ENCODE assay signal across 1 cellular context in the genomic region with DNA sequence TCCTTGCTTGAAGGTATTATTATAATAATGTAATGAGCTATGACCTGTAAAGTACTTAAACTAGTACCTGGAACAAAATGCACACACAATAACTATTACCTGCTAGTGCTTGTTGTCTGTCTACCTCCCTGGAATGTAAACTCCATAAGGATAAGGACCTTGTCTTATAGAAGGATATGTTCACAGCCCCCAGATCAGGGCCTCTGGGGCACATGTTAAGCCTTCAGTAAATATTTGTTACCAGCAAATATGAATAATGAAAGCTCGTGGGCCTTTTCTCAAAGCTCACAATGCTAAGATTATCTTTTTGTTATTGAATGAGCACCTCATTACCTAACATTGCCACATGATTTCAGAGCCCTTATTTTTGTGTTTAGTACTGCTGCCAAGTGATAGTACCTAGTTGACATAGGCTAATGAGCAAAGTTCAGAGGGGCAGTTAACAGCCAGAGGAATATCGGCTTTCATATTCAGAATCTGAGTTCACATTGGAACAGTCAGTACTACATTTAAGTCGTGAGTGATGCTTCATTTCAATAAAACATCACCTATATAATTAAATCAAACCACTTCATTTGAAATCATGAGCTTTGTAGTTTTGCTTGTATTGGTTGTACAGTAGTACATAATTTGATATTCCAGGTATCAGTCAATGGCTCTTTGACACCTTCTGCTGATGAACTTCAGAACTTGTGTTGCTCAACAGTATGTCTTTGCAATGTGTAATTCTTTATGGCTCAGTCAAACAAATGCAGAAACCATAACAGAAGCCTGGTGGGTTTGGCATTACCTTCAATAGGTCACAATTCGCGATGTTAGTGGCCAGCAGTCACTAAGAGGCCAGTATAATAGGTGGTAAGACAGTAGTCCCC.
TF ChIP-seq lines count a peak whose summit lies in the region.

No MANE protein-coding gene starts in this region.

TF ChIP-seq in HepG2, 621 proteins besides CTCF, POLR2A, EP300 and RAD21 (continued from another document and continues in another):
- TF ChIP-seq, protein P1, sequence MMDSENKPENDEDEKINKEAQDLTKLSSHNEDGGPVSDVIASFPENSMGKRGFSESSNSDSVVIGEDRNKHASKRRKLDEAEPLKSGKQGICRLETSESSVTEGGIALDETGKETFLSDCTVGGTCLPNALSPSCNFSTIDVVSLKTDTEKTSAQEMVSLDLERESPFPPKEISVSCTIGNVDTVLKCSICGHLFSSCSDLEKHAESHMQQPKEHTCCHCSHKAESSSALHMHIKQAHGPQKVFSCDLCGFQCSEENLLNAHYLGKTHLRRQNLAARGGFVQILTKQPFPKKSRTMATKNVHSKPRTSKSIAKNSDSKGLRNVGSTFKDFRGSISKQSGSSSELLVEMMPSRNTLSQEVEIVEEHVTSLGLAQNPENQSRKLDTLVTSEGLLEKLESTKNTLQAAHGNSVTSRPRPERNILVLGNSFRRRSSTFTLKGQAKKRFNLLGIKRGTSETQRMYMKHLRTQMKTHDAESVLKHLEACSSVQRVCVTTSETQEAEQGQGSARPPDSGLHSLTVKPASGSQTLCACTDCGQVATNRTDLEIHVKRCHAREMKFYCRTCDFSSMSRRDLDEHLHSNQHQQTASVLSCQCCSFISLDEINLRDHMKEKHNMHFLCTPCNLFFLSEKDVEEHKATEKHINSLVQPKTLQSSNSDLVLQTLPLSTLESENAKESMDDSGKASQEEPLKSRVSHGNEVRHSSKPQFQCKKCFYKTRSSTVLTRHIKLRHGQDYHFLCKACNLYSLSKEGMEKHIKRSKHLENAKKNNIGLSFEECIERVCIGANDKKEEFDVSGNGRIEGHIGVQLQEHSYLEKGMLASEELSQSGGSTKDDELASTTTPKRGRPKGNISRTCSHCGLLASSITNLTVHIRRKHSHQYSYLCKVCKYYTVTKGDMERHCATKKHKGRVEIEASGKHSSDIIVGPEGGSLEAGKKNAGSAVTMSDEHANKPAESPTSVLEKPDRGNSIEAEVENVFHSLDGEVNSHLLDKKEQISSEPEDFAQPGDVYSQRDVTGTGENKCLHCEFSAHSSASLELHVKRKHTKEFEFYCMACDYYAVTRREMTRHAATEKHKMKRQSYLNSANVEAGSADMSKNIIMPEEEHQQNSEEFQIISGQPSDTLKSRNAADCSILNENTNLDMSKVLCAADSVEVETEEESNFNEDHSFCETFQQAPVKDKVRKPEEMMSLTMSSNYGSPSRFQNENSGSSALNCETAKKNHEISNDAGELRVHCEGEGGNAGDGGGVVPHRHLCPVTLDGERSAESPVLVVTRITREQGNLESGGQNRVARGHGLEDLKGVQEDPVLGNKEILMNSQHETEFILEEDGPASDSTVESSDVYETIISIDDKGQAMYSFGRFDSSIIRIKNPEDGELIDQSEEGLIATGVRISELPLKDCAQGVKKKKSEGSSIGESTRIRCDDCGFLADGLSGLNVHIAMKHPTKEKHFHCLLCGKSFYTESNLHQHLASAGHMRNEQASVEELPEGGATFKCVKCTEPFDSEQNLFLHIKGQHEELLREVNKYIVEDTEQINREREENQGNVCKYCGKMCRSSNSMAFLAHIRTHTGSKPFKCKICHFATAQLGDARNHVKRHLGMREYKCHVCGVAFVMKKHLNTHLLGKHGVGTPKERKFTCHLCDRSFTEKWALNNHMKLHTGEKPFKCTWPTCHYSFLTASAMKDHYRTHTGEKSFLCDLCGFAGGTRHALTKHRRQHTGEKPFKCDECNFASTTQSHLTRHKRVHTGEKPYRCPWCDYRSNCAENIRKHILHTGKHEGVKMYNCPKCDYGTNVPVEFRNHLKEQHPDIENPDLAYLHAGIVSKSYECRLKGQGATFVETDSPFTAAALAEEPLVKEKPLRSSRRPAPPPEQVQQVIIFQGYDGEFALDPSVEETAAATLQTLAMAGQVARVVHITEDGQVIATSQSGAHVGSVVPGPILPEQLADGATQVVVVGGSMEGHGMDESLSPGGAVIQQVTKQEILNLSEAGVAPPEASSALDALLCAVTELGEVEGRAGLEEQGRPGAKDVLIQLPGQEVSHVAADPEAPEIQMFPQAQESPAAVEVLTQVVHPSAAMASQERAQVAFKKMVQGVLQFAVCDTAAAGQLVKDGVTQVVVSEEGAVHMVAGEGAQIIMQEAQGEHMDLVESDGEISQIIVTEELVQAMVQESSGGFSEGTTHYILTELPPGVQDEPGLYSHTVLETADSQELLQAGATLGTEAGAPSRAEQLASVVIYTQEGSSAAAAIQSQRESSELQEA (CRISPR knock-in tag; IDR thresholded peaks at IDR 0.05; ENCODE audit: not compliant biosample characterization): no peak
- TF ChIP-seq, protein P2, sequence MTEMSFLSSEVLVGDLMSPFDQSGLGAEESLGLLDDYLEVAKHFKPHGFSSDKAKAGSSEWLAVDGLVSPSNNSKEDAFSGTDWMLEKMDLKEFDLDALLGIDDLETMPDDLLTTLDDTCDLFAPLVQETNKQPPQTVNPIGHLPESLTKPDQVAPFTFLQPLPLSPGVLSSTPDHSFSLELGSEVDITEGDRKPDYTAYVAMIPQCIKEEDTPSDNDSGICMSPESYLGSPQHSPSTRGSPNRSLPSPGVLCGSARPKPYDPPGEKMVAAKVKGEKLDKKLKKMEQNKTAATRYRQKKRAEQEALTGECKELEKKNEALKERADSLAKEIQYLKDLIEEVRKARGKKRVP (CRISPR knock-in tag; IDR thresholded peaks at IDR 0.05): peak in 1 of 2 experiments; percentile 92; a peak in 2 of 4 replicates
- TF ChIP-seq ZNF550 (CRISPR knock-in tag; IDR thresholded peaks at IDR 0.05; ENCODE audit: borderline replicate concordance) (no peak), TMF1 (CRISPR knock-in tag; IDR thresholded peaks at IDR 0.05; ENCODE audit: low read depth) (peak; percentile 72; the same call in 1 of the 2 replicates), IKZF1 (IDR thresholded peaks at IDR 0.05) (no peak), RARA (CRISPR knock-in tag; IDR thresholded peaks at IDR 0.05) (peak; percentile 91), ZFP82 (CRISPR knock-in tag; IDR thresholded peaks at IDR 0.05; ENCODE audit: borderline replicate concordance) (0 out of 2 replicates have a peak, but pooled peaks have one; percentile 65), SRSF4 (IDR thresholded peaks at IDR 0.05; ENCODE audit: low read depth, low read length, poor library complexity, severe bottlenecking) (no peak), ZNF569 (CRISPR knock-in tag; IDR thresholded peaks at IDR 0.05; ENCODE audit: borderline replicate concordance) (no peak), ZNF337 (CRISPR knock-in tag; IDR thresholded peaks at IDR 0.05; ENCODE audit: borderline replicate concordance, low read depth) (peak; percentile 62; the same call in 1 of the 2 replicates), EEA1 (CRISPR knock-in tag; IDR thresholded peaks at IDR 0.05; ENCODE audit: borderline replicate concordance) (no peak), KDM4B (CRISPR knock-in tag; IDR thresholded peaks at IDR 0.05) (no peak; the same call in 1 of the 2 replicates), ZMAT3 (CRISPR knock-in tag; conservative IDR thresholded peaks at IDR 0.05) (no peak), ZNF3 (CRISPR knock-in tag; IDR thresholded peaks at IDR 0.05) (peak; percentile 76; the same call in 1 of the 2 replicates), RBFOX2 (IDR thresholded peaks at IDR 0.05; ENCODE audit: low read depth, low read length) (no peak), RORA (CRISPR knock-in tag; IDR thresholded peaks at IDR 0.05) (peak; percentile 61; the same call in 1 of the 2 replicates), XBP1 (CRISPR knock-in tag; IDR thresholded peaks at IDR 0.05) (no peak), TOPORS (CRISPR knock-in tag; IDR thresholded peaks at IDR 0.05) (0 out of 2 replicates have a peak, but pooled peaks have one; percentile 56), GFI1 (CRISPR knock-in tag; IDR thresholded peaks at IDR 0.05; ENCODE audit: borderline replicate concordance) (peak; percentile 92; the same call in 1 of the 2 replicates), RNF2 (conservative IDR thresholded peaks at IDR 0.05; ENCODE audit: low read depth) (no peak), DPF2 (CRISPR knock-in tag; IDR thresholded peaks at IDR 0.05; ENCODE audit: borderline replicate concordance, low read depth) (peak; percentile 82), ZKSCAN5 (CRISPR knock-in tag; IDR thresholded peaks at IDR 0.05) (no peak), SNRNP70 (IDR thresholded peaks at IDR 0.05; ENCODE audit: low read depth, low read length) (no peak)
- TF ChIP-seq, protein P3, sequence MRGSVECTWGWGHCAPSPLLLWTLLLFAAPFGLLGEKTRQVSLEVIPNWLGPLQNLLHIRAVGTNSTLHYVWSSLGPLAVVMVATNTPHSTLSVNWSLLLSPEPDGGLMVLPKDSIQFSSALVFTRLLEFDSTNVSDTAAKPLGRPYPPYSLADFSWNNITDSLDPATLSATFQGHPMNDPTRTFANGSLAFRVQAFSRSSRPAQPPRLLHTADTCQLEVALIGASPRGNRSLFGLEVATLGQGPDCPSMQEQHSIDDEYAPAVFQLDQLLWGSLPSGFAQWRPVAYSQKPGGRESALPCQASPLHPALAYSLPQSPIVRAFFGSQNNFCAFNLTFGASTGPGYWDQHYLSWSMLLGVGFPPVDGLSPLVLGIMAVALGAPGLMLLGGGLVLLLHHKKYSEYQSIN (CRISPR knock-in tag; IDR thresholded peaks at IDR 0.05; ENCODE audit: borderline replicate concordance): no peak
- TF ChIP-seq, protein P4, sequence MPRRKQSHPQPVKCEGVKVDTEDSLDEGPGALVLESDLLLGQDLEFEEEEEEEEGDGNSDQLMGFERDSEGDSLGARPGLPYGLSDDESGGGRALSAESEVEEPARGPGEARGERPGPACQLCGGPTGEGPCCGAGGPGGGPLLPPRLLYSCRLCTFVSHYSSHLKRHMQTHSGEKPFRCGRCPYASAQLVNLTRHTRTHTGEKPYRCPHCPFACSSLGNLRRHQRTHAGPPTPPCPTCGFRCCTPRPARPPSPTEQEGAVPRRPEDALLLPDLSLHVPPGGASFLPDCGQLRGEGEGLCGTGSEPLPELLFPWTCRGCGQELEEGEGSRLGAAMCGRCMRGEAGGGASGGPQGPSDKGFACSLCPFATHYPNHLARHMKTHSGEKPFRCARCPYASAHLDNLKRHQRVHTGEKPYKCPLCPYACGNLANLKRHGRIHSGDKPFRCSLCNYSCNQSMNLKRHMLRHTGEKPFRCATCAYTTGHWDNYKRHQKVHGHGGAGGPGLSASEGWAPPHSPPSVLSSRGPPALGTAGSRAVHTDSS (CRISPR knock-in tag; conservative IDR thresholded peaks at IDR 0.05): no peak
- TF ChIP-seq, protein P5, sequence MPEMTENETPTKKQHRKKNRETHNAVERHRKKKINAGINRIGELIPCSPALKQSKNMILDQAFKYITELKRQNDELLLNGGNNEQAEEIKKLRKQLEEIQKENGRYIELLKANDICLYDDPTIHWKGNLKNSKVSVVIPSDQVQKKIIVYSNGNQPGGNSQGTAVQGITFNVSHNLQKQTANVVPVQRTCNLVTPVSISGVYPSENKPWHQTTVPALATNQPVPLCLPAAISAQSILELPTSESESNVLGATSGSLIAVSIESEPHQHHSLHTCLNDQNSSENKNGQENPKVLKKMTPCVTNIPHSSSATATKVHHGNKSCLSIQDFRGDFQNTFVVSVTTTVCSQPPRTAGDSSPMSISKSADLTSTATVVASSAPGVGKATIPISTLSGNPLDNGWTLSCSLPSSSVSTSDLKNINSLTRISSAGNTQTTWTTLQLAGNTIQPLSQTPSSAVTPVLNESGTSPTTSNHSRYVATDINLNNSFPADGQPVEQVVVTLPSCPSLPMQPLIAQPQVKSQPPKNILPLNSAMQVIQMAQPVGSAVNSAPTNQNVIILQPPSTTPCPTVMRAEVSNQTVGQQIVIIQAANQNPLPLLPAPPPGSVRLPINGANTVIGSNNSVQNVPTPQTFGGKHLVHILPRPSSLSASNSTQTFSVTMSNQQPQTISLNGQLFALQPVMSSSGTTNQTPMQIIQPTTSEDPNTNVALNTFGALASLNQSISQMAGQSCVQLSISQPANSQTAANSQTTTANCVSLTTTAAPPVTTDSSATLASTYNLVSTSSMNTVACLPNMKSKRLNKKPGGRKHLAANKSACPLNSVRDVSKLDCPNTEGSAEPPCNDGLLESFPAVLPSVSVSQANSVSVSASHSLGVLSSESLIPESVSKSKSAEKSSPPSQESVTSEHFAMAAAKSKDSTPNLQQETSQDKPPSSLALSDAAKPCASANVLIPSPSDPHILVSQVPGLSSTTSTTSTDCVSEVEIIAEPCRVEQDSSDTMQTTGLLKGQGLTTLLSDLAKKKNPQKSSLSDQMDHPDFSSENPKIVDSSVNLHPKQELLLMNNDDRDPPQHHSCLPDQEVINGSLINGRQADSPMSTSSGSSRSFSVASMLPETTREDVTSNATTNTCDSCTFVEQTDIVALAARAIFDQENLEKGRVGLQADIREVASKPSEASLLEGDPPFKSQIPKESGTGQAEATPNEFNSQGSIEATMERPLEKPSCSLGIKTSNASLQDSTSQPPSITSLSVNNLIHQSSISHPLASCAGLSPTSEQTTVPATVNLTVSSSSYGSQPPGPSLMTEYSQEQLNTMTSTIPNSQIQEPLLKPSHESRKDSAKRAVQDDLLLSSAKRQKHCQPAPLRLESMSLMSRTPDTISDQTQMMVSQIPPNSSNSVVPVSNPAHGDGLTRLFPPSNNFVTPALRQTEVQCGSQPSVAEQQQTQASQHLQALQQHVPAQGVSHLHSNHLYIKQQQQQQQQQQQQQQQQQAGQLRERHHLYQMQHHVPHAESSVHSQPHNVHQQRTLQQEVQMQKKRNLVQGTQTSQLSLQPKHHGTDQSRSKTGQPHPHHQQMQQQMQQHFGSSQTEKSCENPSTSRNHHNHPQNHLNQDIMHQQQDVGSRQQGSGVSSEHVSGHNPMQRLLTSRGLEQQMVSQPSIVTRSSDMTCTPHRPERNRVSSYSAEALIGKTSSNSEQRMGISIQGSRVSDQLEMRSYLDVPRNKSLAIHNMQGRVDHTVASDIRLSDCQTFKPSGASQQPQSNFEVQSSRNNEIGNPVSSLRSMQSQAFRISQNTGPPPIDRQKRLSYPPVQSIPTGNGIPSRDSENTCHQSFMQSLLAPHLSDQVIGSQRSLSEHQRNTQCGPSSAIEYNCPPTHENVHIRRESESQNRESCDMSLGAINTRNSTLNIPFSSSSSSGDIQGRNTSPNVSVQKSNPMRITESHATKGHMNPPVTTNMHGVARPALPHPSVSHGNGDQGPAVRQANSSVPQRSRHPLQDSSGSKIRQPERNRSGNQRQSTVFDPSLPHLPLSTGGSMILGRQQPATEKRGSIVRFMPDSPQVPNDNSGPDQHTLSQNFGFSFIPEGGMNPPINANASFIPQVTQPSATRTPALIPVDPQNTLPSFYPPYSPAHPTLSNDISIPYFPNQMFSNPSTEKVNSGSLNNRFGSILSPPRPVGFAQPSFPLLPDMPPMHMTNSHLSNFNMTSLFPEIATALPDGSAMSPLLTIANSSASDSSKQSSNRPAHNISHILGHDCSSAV (CRISPR knock-in tag; IDR thresholded peaks at IDR 0.05; ENCODE audit: borderline replicate concordance): no peak
- TF ChIP-seq, protein P6, sequence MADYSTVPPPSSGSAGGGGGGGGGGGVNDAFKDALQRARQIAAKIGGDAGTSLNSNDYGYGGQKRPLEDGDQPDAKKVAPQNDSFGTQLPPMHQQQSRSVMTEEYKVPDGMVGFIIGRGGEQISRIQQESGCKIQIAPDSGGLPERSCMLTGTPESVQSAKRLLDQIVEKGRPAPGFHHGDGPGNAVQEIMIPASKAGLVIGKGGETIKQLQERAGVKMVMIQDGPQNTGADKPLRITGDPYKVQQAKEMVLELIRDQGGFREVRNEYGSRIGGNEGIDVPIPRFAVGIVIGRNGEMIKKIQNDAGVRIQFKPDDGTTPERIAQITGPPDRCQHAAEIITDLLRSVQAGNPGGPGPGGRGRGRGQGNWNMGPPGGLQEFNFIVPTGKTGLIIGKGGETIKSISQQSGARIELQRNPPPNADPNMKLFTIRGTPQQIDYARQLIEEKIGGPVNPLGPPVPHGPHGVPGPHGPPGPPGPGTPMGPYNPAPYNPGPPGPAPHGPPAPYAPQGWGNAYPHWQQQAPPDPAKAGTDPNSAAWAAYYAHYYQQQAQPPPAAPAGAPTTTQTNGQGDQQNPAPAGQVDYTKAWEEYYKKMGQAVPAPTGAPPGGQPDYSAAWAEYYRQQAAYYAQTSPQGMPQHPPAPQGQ (CRISPR knock-in tag; IDR thresholded peaks at IDR 0.05; ENCODE audit: borderline replicate concordance): no peak
